Comparison of ENCODE assay signal across 1 cellular context in the genomic region with DNA sequence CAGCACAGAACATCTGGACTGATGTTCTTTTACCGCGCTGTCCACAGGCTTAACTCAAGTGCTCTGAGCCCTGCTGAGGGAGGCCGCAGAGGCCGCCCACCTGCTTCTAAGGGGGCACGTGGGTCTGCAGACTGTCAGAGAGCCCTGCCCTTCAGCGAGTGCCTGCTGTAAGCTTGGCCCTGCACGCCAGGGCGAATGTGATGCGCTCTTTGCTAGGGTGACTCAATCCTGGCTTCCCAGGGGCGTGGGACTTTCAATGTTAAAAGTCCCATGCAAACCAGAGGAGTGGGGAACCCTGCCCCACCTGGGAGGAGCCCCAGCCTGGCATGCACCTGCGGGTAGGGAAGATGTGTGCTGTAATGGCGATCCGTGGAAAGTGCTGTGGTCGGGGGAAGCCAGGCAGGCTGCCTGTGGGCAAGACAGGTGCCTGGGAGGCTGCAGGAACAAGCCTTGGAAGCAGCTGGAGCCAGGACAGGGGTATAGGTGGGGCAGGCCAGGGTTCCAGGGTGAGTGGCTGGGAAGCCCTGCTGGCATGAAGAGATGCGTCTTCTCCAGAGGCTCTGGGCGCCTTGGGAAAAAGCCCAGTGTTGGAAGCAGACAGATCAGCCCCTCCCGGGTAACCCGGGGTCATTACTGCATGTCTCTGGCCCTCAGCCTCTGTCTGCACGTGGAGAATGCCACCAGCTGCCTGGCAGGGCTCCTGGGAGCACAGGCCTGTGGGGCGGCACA.
TF ChIP-seq lines count a peak whose summit lies in the region.

No MANE protein-coding gene starts in this region.

TF ChIP-seq in HEK293, 187 proteins besides CTCF, POLR2A, EP300 and RAD21 (continued from another document):
- TF ChIP-seq BCL6B (tag by site-specific recombination; IDR thresholded peaks at IDR 0.05) (no peak), ZNF202 (tag by site-specific recombination; IDR thresholded peaks at IDR 0.05; ENCODE audit: borderline replicate concordance) (no peak), MZF1 (tag by site-specific recombination; IDR thresholded peaks at IDR 0.05; ENCODE audit: borderline replicate concordance) (no peak), ZIC2 (tag by site-specific recombination; IDR thresholded peaks at IDR 0.05) (peak; percentile 47; the same call in 1 of the 2 replicates), ZNF214 (tag by site-specific recombination; IDR thresholded peaks at IDR 0.05; ENCODE audit: borderline replicate concordance) (no peak), ZNF791 (tag by site-specific recombination; IDR thresholded peaks at IDR 0.05) (no peak), KLF8 (tag by site-specific recombination; IDR thresholded peaks at IDR 0.05) (no peak), PATZ1 (tag by site-specific recombination; IDR thresholded peaks at IDR 0.05) (peak; percentile 35), KLF7 (tag by site-specific recombination; IDR thresholded peaks at IDR 0.05; ENCODE audit: borderline replicate concordance) (no peak), ZNF155 (tag by site-specific recombination; IDR thresholded peaks at IDR 0.05) (no peak), OVOL3 (tag by site-specific recombination; IDR thresholded peaks at IDR 0.05) (no peak), KLF17 (tag by site-specific recombination; IDR thresholded peaks at IDR 0.05) (0 out of 2 replicates have a peak, but pooled peaks have one; percentile 42), ZNF76 (tag by site-specific recombination; IDR thresholded peaks at IDR 0.05; ENCODE audit: borderline replicate concordance, low read depth) (no peak), ZNF621 (tag by site-specific recombination; IDR thresholded peaks at IDR 0.05) (no peak)
- TF ChIP-seq, protein P1, sequence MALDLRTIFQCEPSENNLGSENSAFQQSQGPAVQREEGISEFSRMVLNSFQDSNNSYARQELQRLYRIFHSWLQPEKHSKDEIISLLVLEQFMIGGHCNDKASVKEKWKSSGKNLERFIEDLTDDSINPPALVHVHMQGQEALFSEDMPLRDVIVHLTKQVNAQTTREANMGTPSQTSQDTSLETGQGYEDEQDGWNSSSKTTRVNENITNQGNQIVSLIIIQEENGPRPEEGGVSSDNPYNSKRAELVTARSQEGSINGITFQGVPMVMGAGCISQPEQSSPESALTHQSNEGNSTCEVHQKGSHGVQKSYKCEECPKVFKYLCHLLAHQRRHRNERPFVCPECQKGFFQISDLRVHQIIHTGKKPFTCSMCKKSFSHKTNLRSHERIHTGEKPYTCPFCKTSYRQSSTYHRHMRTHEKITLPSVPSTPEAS (tag by site-specific recombination; IDR thresholded peaks at IDR 0.05) = no peak
